Comparison of ENCODE assay signal across 9 cellular contexts in the genomic region with DNA sequence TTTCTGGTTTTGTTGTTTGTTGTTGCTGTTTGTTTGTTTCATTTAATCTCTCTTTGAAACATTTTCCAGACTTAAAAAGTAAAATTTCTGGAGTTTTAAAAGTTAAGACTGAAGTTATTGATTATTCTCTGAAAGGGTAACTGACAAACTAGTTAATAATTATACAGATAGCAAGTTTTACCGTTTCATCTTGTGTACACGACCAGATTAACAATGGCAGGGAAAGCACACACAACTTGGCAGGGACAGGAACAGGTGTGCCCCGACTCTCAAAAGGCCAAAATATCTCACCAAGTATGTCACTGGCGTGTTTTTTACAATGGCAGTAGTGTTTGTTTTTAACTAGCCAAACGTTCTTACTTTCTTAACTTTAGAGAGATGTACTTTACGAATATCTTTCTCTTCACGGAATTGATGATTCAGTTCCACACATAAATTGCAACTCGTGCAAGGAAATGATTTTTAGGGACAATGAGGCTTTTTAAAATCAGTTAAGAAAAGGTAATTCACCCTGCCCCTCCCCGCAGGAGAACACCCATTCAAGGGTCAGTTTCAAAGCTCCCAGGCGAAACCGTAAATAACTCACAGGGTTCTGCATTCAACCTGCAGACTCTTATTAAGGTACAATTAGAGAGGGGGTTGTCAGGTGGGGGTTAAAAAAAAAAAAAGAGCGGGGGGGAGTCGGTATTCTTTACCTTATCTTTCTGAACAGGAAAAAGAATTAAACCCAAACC. TPM values are rescaled to one million over a fixed set of nuclear protein-coding genes. Genes with fewer than 3 reads are reported as not detected.
DNase-seq lines count a peak whose midpoint lies in the region; ATAC-seq and TF ChIP-seq lines count a peak whose summit lies in the region.
"Had no signal": no experiment of that assay in that cellular context is flagged by ENCODE, and none has a peak within 500 bp of the region (broad histone marks: within the 10 kb centered on the region; RNA-seq: fewer than 3 reads in every experiment).

No MANE protein-coding gene starts in this region.

- H3K9me2 ChIP-seq in GM23338 (ENCODE audit: insufficient read depth) = no peaks in the 10 kb centered on the region

- peak overlapping the region; percentile 78 for H3K4me2 ChIP-seq in GM23338

- H3K27me3 Mint-ChIP-seq in GM23338 (ENCODE audit: insufficient read depth, low read depth, poor library complexity) = peaks cover 18% of the 10 kb centered on the region

- H3K36me3 ChIP-seq in GM23338 (ENCODE audit: insufficient read depth) = no peaks in the 10 kb centered on the region
- no peaks in the 10 kb centered on the region for H3K36me3 ChIP-seq in SK-N-MC (ENCODE audit: insufficient read depth, low read length)
- no peaks in the 10 kb centered on the region for H3K36me3 ChIP-seq in iPS-15b (ENCODE audit: control insufficient read depth, insufficient read depth, low read length)
- H3K36me3 ChIP-seq in sigmoid colon = no peaks in the 10 kb centered on the region

- H3K9ac ChIP-seq in SK-N-MC (ENCODE audit: insufficient read length) = no peak overlapping the region
- H3K9ac ChIP-seq in iPS-15b (ENCODE audit: low read depth, low read length) = peak overlapping the region; percentile 93

- H3F3A ChIP-seq in GM23338 (replicated peaks; ENCODE audit: low read depth) = peaks cover 21% of the 10 kb centered on the region

- H3K36me3 Mint-ChIP-seq in GM23338 (ENCODE audit: low read depth) = peaks cover 41% of the 10 kb centered on the region

- ATAC-seq in GM23338 (no peak), HG02678 (IDR thresholded peaks at IDR 0.05; ENCODE audit: unreplicated experiment) (no peak)

- TF ChIP-seq CTCF in GM23338 (conservative IDR thresholded peaks at IDR 0.05; ENCODE audit: low read depth in 2 of 2) = no peak
- no peak for TF ChIP-seq CTCF in sigmoid colon (IDR thresholded peaks at IDR 0.05)

- 14 to 48% methylated on average over 13 of the region's 13 CpGs for WGBS in sigmoid colon, 2 donors

- H3K4me1 ChIP-seq in GM23338 (ENCODE audit: insufficient read depth) = peaks cover 40% of the 10 kb centered on the region
- peaks cover 24% of the 10 kb centered on the region for H3K4me1 ChIP-seq in iPS-15b (ENCODE audit: control insufficient read depth, insufficient read depth, low read length)
- peaks cover 0 to 74% (median 66%) of the 10 kb centered on the region in 4 donors for H3K4me1 ChIP-seq in sigmoid colon

- H4K20me1 ChIP-seq in GM23338 (replicated peaks; ENCODE audit: insufficient read depth) = no peaks in the 10 kb centered on the region; the same call in 1 of the 2 replicates

- H3K4me3 Mint-ChIP-seq in GM23338 = peak overlapping the region; percentile 98

- H3K27me3 ChIP-seq in GM23338 (ENCODE audit: insufficient read depth) (no peaks in the 10 kb centered on the region), iPS-15b (ENCODE audit: control insufficient read depth, insufficient read depth, low read length) (no peaks in the 10 kb centered on the region), sigmoid colon (no peaks in the 10 kb centered on the region)

- no peak for TF ChIP-seq POLR2A in sigmoid colon (IDR thresholded peaks at IDR 0.05)

- no peaks in the 10 kb centered on the region for H3K9me3 ChIP-seq in SK-N-MC (ENCODE audit: low read depth, low read length)
- no peaks in the 10 kb centered on the region for H3K9me3 ChIP-seq in iPS-15b (ENCODE audit: control insufficient read depth, insufficient read depth, low read length)
- no peaks in the 10 kb centered on the region for H3K9me3 ChIP-seq in sigmoid colon

- H3K4me1 Mint-ChIP-seq in GM23338 = peaks cover 51% of the 10 kb centered on the region

- H3K27ac Mint-ChIP-seq in GM23338 = peak overlapping the region; percentile 95

- peaks cover 81% of the 10 kb centered on the region for H3K79me2 ChIP-seq in GM23338 (replicated peaks; ENCODE audit: insufficient read depth)

- H2AFZ ChIP-seq in GM23338 = no peak overlapping the region

- no peak for TF ChIP-seq EP300 in sigmoid colon (IDR thresholded peaks at IDR 0.05)

- intact Hi-C loops in sigmoid colon (cut with DNase I) = loop anchor here (5.0 to 10.0 kb wide), 3 partner anchors 165 to 668 kb away; partner anchors contain the start of genes BCCIP and UROS

- H3K9me3 Mint-ChIP-seq in GM23338 = no peaks in the 10 kb centered on the region; the same call in 2 of the 3 replicates

- H3K27ac ChIP-seq in GM23338 (ENCODE audit: low read depth) (peak overlapping the region; percentile 98), SK-N-MC (no peak overlapping the region), sigmoid colon (peak overlapping the region; percentile 97 to 99 (median 98))

- no peak for DNase-seq in GM23338 (ENCODE audit: low spot score)
- DNase-seq in SK-N-MC (ENCODE audit: low read depth, low spot score) = no peak
- peak; percentile 35 for DNase-seq in sigmoid colon
- DNase-seq in NCI-H2081 treated with DMSO at 0.1 percent for 48 hours (lab: John Stamatoyannopoulos, UW) = no peak
- no peak for DNase-seq in HK-2 (ENCODE audit: unreplicated experiment)
- DNase-seq in activated CD4-positive, alpha-beta T cell treated with anti-CD3 and anti-CD28 coated beads for 48 hours = no peak
- DNase-seq: T-helper 1 cell had no signal

- H3K4me3 ChIP-seq in GM23338 (peak overlapping the region; percentile 90), SK-N-MC (peak overlapping the region; percentile 79; the same call in 1 of the 2 replicates), iPS-15b (ENCODE audit: low read depth, low read length) (peak overlapping the region; percentile 85), sigmoid colon (peak overlapping the region in 3 of 4 donors; percentile 89 to 97 (median 94))

TF ChIP-seq in GM23338, 12 proteins besides CTCF, POLR2A, EP300 and RAD21 (continues in another document):
- TF ChIP-seq REST (IDR thresholded peaks at IDR 0.05; ENCODE audit: unreplicated experiment) (no peak), CREB1 (CRISPR knock-in tag; IDR thresholded peaks at IDR 0.05; ENCODE audit: low read depth) (no peak), NANOG (IDR thresholded peaks at IDR 0.05; ENCODE audit: borderline replicate concordance) (no peak), STAT1 (IDR thresholded peaks at IDR 0.05; ENCODE audit: unreplicated experiment) (no peak)

RNA-seq across cellular contexts. Expression of gene CTBP2, which starts 3.5 kb away (rescaled TPM):
- 233 and 265 TPM in 2 replicates for total RNA-seq in GM23338 (2014; rRNA removed; shearing (Covaris generic))
- 133 and 138 TPM in 2 replicates for polyA plus RNA-seq in GM23338 (2016; fragmentation: Nextera tagmentation; extraction: Ambion mirVana)
- total RNA-seq in sigmoid colon = 10 to 100 TPM; 31.2 to 57.1 (median 47.5) TPM
- 10 to 100 TPM; 49.9 to 62.4 (median 52.0) TPM for polyA plus RNA-seq in sigmoid colon
